1 cellular context compared by ENCODE assay signal in the genomic region with DNA sequence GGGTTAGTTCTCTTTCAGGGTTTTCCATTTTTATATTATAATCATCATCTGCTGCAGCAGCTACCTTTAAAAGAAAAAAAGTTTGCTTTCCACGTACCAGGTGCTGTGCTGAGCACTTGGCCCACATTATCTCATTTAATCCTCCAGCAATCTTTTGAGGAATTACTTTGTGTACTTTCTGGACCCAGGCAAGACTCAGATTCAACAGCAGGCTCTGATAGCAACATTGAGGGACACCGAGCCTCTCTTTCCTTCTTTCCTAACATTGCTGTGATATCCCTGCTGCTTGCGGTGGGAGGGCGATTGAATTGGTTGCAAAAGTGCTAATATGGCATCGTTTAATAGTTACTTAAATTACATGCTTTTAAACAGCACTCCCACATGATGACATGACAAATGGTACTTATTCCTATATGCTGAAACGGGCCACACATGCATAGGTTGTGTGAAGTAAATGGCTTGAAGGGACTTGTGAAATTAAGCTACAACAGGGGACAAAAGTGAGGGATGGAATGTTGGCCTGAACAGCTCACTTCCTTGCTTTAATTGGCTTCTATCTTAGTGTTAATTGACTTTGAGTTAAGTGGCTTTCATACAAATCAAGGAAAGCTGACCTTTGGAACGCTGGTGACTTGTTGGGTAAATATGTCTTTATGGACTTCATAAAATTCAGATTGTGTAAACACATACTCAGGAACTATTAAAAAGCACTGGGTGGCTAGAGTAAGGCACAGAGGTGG.
TF ChIP-seq lines count a peak whose summit lies in the region.

No MANE protein-coding gene starts in this region.

TF ChIP-seq in HEK293, 187 proteins besides CTCF, POLR2A, EP300 and RAD21 (continued from another document):
- TF ChIP-seq ZNF211 (tag by site-specific recombination; IDR thresholded peaks at IDR 0.05; ENCODE audit: low read depth) = no peak
- peak; percentile 53 for TF ChIP-seq ZNF664 (tag by site-specific recombination; IDR thresholded peaks at IDR 0.05)
- no peak for TF ChIP-seq ZNF544 (tag by site-specific recombination; IDR thresholded peaks at IDR 0.05)
- TF ChIP-seq MZF1 (tag by site-specific recombination; IDR thresholded peaks at IDR 0.05; ENCODE audit: borderline replicate concordance) = no peak
- no peak for TF ChIP-seq GLIS2 (tag by site-specific recombination; IDR thresholded peaks at IDR 0.05)
- TF ChIP-seq ZNF473 (tag by site-specific recombination; IDR thresholded peaks at IDR 0.05) = no peak
- peak; percentile 88; the same call in 1 of the 2 replicates for TF ChIP-seq GLIS1 (tag by site-specific recombination; IDR thresholded peaks at IDR 0.05)
- TF ChIP-seq, protein P1, sequence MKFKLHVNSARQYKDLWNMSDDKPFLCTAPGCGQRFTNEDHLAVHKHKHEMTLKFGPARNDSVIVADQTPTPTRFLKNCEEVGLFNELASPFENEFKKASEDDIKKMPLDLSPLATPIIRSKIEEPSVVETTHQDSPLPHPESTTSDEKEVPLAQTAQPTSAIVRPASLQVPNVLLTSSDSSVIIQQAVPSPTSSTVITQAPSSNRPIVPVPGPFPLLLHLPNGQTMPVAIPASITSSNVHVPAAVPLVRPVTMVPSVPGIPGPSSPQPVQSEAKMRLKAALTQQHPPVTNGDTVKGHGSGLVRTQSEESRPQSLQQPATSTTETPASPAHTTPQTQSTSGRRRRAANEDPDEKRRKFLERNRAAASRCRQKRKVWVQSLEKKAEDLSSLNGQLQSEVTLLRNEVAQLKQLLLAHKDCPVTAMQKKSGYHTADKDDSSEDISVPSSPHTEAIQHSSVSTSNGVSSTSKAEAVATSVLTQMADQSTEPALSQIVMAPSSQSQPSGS (tag by site-specific recombination; IDR thresholded peaks at IDR 0.05; ENCODE audit: low read depth) = no peak
- TF ChIP-seq IKZF3 (tag by site-specific recombination; IDR thresholded peaks at IDR 0.05) = 0 out of 2 replicates have a peak, but pooled peaks have one; percentile 15
- TF ChIP-seq SP2 (tag by site-specific recombination; IDR thresholded peaks at IDR 0.05) = no peak
- TF ChIP-seq FEZF1 (tag by site-specific recombination; IDR thresholded peaks at IDR 0.05) = peak; percentile 56; the same call in 1 of the 2 replicates
- no peak for TF ChIP-seq ZNF501 (tag by site-specific recombination; IDR thresholded peaks at IDR 0.05)
- TF ChIP-seq ZNF776 (tag by site-specific recombination; IDR thresholded peaks at IDR 0.05; ENCODE audit: borderline replicate concordance) = no peak
- TF ChIP-seq, protein P2, sequence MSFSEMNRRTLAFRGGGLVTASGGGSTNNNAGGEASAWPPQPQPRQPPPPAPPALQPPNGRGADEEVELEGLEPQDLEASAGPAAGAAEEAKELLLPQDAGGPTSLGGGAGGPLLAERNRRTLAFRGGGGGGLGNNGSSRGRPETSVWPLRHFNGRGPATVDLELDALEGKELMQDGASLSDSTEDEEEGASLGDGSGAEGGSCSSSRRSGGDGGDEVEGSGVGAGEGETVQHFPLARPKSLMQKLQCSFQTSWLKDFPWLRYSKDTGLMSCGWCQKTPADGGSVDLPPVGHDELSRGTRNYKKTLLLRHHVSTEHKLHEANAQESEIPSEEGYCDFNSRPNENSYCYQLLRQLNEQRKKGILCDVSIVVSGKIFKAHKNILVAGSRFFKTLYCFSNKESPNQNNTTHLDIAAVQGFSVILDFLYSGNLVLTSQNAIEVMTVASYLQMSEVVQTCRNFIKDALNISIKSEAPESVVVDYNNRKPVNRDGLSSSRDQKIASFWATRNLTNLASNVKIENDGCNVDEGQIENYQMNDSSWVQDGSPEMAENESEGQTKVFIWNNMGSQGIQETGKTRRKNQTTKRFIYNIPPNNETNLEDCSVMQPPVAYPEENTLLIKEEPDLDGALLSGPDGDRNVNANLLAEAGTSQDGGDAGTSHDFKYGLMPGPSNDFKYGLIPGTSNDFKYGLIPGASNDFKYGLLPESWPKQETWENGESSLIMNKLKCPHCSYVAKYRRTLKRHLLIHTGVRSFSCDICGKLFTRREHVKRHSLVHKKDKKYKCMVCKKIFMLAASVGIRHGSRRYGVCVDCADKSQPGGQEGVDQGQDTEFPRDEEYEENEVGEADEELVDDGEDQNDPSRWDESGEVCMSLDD (tag by site-specific recombination; IDR thresholded peaks at IDR 0.05) = no peak
- no peak for TF ChIP-seq GLI2 (tag by site-specific recombination; IDR thresholded peaks at IDR 0.05; ENCODE audit: borderline replicate concordance, low read depth)
- TF ChIP-seq, protein P3, sequence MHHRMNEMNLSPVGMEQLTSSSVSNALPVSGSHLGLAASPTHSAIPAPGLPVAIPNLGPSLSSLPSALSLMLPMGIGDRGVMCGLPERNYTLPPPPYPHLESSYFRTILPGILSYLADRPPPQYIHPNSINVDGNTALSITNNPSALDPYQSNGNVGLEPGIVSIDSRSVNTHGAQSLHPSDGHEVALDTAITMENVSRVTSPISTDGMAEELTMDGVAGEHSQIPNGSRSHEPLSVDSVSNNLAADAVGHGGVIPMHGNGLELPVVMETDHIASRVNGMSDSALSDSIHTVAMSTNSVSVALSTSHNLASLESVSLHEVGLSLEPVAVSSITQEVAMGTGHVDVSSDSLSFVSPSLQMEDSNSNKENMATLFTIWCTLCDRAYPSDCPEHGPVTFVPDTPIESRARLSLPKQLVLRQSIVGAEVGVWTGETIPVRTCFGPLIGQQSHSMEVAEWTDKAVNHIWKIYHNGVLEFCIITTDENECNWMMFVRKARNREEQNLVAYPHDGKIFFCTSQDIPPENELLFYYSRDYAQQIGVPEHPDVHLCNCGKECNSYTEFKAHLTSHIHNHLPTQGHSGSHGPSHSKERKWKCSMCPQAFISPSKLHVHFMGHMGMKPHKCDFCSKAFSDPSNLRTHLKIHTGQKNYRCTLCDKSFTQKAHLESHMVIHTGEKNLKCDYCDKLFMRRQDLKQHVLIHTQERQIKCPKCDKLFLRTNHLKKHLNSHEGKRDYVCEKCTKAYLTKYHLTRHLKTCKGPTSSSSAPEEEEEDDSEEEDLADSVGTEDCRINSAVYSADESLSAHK (tag by site-specific recombination; IDR thresholded peaks at IDR 0.05) = no peak
- no peak for TF ChIP-seq ZSCAN23 (tag by site-specific recombination; IDR thresholded peaks at IDR 0.05)
- TF ChIP-seq SCRT2 (tag by site-specific recombination; IDR thresholded peaks at IDR 0.05) = no peak
- peak; percentile 48 for TF ChIP-seq SP7 (tag by site-specific recombination; IDR thresholded peaks at IDR 0.05)
- TF ChIP-seq ZBTB8A (tag by site-specific recombination; IDR thresholded peaks at IDR 0.05) = no peak
TF ChIP-seq in HEK293: peak in this region for 12.
